ENCODE assay signal across 21 cellular contexts in the genomic region with DNA sequence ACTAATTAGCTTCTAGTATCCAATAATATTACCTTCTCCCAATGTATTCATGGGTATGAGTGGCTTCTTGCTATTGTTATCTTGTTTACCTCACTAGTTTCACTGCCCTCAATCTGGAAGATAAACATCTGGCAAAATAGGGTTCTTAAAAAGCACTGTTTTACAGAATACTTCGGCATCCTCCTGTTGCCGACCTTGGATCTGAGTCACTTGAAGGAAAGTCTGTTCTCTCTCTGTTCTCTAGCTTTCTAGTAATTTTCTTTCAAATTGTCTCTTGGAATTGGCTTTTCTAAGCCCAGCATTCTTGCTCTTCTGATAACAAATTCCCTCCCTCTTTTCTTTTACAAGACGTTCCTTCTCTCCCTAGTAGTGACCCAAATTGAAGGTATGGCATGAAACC.
"Had no signal": no experiment of that assay in that cellular context is flagged by ENCODE, and none has a peak within 500 bp of the region (broad histone marks: within the 10 kb centered on the region; RNA-seq: fewer than 3 reads in every experiment).

No MANE protein-coding gene starts in this region.

- H3K4me1 ChIP-seq: left ventricle myocardium inferior, lower lobe of right lung had no signal

- ATAC-seq: gastroesophageal sphincter; lower lobe of right lung; naive thymus-derived CD4-positive, alpha-beta T cell; sciatic nerve; stimulated activated memory B cell treated with anti-CD40 and anti-IgM and Interleukin-4, amounts not matched to agents 10 μg/mL and 1 μg/mL and 100 μg/mL, for 72 hours had no signal

- H3K4me3 Mint-ChIP-seq: memory B cell; naive thymus-derived CD4-positive, alpha-beta T cell; nephron progenitor cell; stimulated activated memory B cell treated with anti-CD40 and anti-IgM and Interleukin-4, amounts not matched to agents 10 μg/mL and 1 μg/mL and 100 μg/mL, for 72 hours; stimulated activated naive CD8-positive, alpha-beta T cell treated with anti-CD3 and anti-CD28 coated beads, Interleukin-15, Interleukin-2, amounts not matched to agents 100 ng/mL and 50 ng/mL, for 24 hours had no signal

- DNase-seq: effector memory CD4-positive, alpha-beta T cell; glutamatergic neuron; kidney; left cardiac atrium; left ventricle myocardium inferior; lower lobe of right lung; naive thymus-derived CD4-positive, alpha-beta T cell; nephron progenitor cell; posterior cingulate gyrus; spleen; stimulated activated CD4-positive, alpha-beta T cell treated with anti-CD3 and anti-CD28 coated beads, Interleukin-15, amount 100 ng/mL, for 24 hours; stimulated activated CD4-positive, alpha-beta T cell treated with anti-CD3 and anti-CD28 coated beads, Interleukin-1b, Interleukin-23, amount 100 ng/mL, for 48 hours; stimulated activated CD4-positive, alpha-beta T cell treated with anti-CD3 and anti-CD28 coated beads, Interleukin-4, amount 100 ng/mL, for 24 hours; transverse colon had no signal

- H3K27ac Mint-ChIP-seq: memory B cell; naive thymus-derived CD4-positive, alpha-beta T cell; nephron progenitor cell; stimulated activated memory B cell treated with anti-CD40 and anti-IgM and Interleukin-4, amounts not matched to agents 10 μg/mL and 1 μg/mL and 100 μg/mL, for 72 hours; stimulated activated naive CD8-positive, alpha-beta T cell treated with anti-CD3 and anti-CD28 coated beads, Interleukin-15, Interleukin-2, amounts not matched to agents 100 ng/mL and 50 ng/mL, for 24 hours had no signal

- FAIRE-seq: kidney had no signal

- H3K27me3 Mint-ChIP-seq: stimulated activated naive CD8-positive, alpha-beta T cell treated with anti-CD3 and anti-CD28 coated beads, Interleukin-15, Interleukin-2, amounts not matched to agents 100 ng/mL and 50 ng/mL, for 24 hours had no signal

- H3K36me3 Mint-ChIP-seq: memory B cell; naive thymus-derived CD4-positive, alpha-beta T cell; stimulated activated memory B cell treated with anti-CD40 and anti-IgM and Interleukin-4, amounts not matched to agents 10 μg/mL and 1 μg/mL and 100 μg/mL, for 72 hours had no signal

- H3K9me3 ChIP-seq: gastroesophageal sphincter, lower lobe of right lung, thoracic aorta, transverse colon had no signal

- H3K27me3 ChIP-seq: gastroesophageal sphincter, spleen, transverse colon had no signal

- H3K4me1 Mint-ChIP-seq: memory B cell; naive thymus-derived CD4-positive, alpha-beta T cell; stimulated activated memory B cell treated with anti-CD40 and anti-IgM and Interleukin-4, amounts not matched to agents 10 μg/mL and 1 μg/mL and 100 μg/mL, for 72 hours had no signal

- H3K36me3 ChIP-seq: gastroesophageal sphincter, left ventricle myocardium inferior, lower lobe of right lung, spleen, thoracic aorta, transverse colon had no signal

- H3K27ac ChIP-seq: coronary artery, gastroesophageal sphincter, left ventricle myocardium inferior, lower lobe of right lung, spleen, thoracic aorta had no signal

- H3K4me3 ChIP-seq: coronary artery, gastroesophageal sphincter, left ventricle myocardium inferior, lower lobe of right lung, spleen, thoracic aorta, transverse colon had no signal
